In genomic region chr16:15051387-15051951, GRCh38 we compare ENCODE assay signal across 22 cellular contexts.
"Had no signal": no experiment of that assay in that cellular context is flagged by ENCODE, and none has a peak within 500 bp of the region (broad histone marks: within the 10 kb centered on the region; RNA-seq: fewer than 3 reads in every experiment).

No MANE protein-coding gene starts in this region.

- H3K36me3 ChIP-seq: uterus had no signal

- H3K4me1 ChIP-seq: uterus had no signal

- DNase-seq: activated CD4-positive, alpha-beta T cell treated with anti-CD3 and anti-CD28 coated beads for 36 hours; activated CD4-positive, CD25-positive, alpha-beta regulatory T cell; activated CD8-positive, alpha-beta memory T cell treated with anti-CD3 and anti-CD28 coated beads, Interleukin-2, amount 10 ng/mL, durations not matched to agents 7 days and 5 days; activated CD8-positive, alpha-beta T cell treated with anti-CD3 and anti-CD28 coated beads, Interleukin-2, amount 10 ng/mL, durations not matched to agents 7 days and 5 days; activated effector memory CD4-positive, alpha-beta T cell treated with Interleukin-2 at 50 U/mL for 16 hours; activated naive CD4-positive, alpha-beta T cell treated with Interleukin-2 at 50 U/mL for 16 hours; amniotic stem cell; central memory CD4-positive, alpha-beta T cell; effector CD8-positive, alpha-beta T cell; kidney glomerular epithelial cell; sigmoid colon; small intestine; stimulated activated CD4-positive, alpha-beta T cell treated with anti-CD3 and anti-CD28 coated beads, Interleukin-4, amount 100 ng/mL, for 24 hours; T-helper 2 cell; trophoblast cell; uterus had no signal

- H3K27ac ChIP-seq: epithelial cell of prostate, neutrophil, sigmoid colon, thoracic aorta, uterus had no signal

- H3K9me3 ChIP-seq: neutrophil, sigmoid colon, thoracic aorta, uterus had no signal

- H3K4me3 ChIP-seq: lung, sigmoid colon, thoracic aorta, uterus had no signal

- ATAC-seq: activated CD4-positive, alpha-beta T cell treated with anti-CD3 and anti-CD28 coated beads for 36 hours; activated CD8-positive, alpha-beta memory T cell treated with anti-CD3 and anti-CD28 coated beads, Interleukin-2, amount 10 ng/mL, durations not matched to agents 7 days and 5 days; activated CD8-positive, alpha-beta T cell treated with anti-CD3 and anti-CD28 coated beads, Interleukin-2, amount 10 ng/mL, durations not matched to agents 7 days and 5 days; left lobe of liver; stimulated activated effector memory CD8-positive, alpha-beta T cell treated with anti-CD3 and anti-CD28 coated beads, Interleukin-12 subunit alpha, Interleukin-12 subunit beta, amount 100 ng/mL, for 72 hours had no signal

- H3K27me3 ChIP-seq: neutrophil, sigmoid colon, uterus had no signal
